Comparison of ENCODE assay signal across 1 cellular context in the genomic region with DNA sequence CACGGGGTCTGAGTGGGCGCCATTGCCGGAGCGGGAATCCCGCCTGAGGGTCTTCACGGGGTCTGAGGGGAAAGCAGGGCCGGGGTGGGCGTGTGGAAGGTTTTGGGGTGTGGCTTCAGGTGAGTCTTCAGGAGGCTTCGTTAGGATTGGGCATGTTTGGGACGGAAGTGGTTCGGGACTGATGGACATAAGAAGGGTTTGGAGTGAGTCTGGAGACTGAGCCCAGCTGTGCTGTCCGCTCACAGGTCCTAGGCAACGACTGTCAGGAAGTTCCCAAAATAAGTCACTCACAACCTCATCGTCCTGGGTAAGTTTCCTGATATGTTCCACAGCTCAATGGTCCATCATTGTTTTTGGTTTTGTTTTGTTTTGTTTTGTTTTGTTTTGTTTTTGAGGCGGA.
TF ChIP-seq lines count a peak whose summit lies in the region.

No MANE protein-coding gene starts in this region.

TF ChIP-seq in K562, 482 proteins besides CTCF, POLR2A, EP300 and RAD21:
- TF ChIP-seq, protein P1, sequence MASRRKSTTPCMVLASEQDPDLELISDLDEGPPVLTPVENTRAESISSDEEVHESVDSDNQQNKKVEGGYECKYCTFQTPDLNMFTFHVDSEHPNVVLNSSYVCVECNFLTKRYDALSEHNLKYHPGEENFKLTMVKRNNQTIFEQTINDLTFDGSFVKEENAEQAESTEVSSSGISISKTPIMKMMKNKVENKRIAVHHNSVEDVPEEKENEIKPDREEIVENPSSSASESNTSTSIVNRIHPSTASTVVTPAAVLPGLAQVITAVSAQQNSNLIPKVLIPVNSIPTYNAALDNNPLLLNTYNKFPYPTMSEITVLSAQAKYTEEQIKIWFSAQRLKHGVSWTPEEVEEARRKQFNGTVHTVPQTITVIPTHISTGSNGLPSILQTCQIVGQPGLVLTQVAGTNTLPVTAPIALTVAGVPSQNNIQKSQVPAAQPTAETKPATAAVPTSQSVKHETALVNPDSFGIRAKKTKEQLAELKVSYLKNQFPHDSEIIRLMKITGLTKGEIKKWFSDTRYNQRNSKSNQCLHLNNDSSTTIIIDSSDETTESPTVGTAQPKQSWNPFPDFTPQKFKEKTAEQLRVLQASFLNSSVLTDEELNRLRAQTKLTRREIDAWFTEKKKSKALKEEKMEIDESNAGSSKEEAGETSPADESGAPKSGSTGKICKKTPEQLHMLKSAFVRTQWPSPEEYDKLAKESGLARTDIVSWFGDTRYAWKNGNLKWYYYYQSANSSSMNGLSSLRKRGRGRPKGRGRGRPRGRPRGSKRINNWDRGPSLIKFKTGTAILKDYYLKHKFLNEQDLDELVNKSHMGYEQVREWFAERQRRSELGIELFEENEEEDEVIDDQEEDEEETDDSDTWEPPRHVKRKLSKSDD (conservative IDR thresholded peaks at IDR 0.05; ENCODE audit: low read length) = no peak
- TF ChIP-seq, protein P2, sequence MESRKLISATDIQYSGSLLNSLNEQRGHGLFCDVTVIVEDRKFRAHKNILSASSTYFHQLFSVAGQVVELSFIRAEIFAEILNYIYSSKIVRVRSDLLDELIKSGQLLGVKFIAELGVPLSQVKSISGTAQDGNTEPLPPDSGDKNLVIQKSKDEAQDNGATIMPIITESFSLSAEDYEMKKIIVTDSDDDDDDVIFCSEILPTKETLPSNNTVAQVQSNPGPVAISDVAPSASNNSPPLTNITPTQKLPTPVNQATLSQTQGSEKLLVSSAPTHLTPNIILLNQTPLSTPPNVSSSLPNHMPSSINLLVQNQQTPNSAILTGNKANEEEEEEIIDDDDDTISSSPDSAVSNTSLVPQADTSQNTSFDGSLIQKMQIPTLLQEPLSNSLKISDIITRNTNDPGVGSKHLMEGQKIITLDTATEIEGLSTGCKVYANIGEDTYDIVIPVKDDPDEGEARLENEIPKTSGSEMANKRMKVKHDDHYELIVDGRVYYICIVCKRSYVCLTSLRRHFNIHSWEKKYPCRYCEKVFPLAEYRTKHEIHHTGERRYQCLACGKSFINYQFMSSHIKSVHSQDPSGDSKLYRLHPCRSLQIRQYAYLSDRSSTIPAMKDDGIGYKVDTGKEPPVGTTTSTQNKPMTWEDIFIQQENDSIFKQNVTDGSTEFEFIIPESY (CRISPR knock-in tag; IDR thresholded peaks at IDR 0.05) = peak; percentile 82
TF ChIP-seq in K562: peak in this region for 1.
